10 cellular contexts compared by ENCODE assay signal in the genomic region with DNA sequence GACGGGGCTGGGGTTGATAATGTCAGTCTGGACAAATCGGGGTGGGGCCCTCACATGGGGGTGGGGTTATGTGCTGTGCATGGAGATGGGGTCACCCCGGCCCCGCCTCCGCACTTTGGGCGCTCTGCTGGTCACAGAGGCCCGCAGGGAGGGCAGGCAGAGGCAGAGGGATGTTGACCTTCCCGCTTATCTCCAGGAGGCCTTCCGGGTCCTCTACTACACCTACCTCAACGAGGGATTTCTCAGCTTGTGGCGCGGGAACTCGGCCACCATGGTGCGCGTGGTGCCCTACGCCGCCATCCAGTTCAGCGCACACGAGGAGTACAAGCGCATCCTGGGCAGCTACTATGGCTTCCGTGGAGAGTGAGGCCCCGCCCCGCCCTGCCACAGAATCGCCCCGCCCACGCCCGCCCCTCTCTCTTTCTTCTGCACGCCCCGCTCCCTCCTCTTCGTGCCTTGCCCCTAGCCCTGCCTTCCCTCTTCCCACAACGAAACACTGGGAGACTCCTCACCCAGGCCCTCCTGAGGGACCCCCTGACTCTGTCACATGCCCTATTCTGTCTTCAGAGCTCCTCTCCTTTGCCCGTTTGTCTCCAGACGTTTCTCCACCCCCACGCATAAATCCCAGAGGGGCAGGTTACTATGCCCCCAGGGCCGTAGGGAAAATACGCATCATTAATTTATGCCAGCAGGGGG. TPM values are rescaled to one million over a fixed set of nuclear protein-coding genes. Genes with fewer than 3 reads are reported as not detected.
A peak's percentile ranks its signal among the peaks of the same experiment; 100 is the strongest.
DNase-seq lines count a peak whose midpoint lies in the region; ATAC-seq, FAIRE-seq and TF ChIP-seq lines count a peak whose summit lies in the region.
"Had no signal": no experiment of that assay in that cellular context is flagged by ENCODE, and none has a peak within 500 bp of the region (broad histone marks: within the 10 kb centered on the region; RNA-seq: fewer than 3 reads in every experiment).

No MANE protein-coding gene starts in this region.

- H3K36me3 ChIP-seq in HUES48 (ENCODE audit: control insufficient read depth, insufficient read depth, low read length) = no peaks in the 10 kb centered on the region
- H3K36me3 ChIP-seq in HepG2 (replicated peaks in 1 of 2; ENCODE audit: control insufficient read depth in 1 of 2, insufficient read depth in 2 of 2, low read length in 2 of 2) = no peaks in the 10 kb centered on the region
- H3K36me3 ChIP-seq: SJSA1 had no signal

- H3K36me3 Mint-ChIP-seq in chondrocyte (ENCODE audit: low read depth) = peaks cover 2% of the 10 kb centered on the region
- peaks cover 11% of the 10 kb centered on the region for H3K36me3 Mint-ChIP-seq in T-cell

- H3K4me1 ChIP-seq in A549 (peaks cover 11% of the 10 kb centered on the region; the same call in 2 of the 3 replicates), HUES48 (ENCODE audit: control insufficient read depth, insufficient read depth, low read length) (peaks cover 14% of the 10 kb centered on the region), HepG2 (ENCODE audit: insufficient read depth, low read length) (peaks cover 65% of the 10 kb centered on the region)
- H3K4me1 ChIP-seq: SJSA1 had no signal

- H3K79me2 ChIP-seq in HepG2 (ENCODE audit: insufficient read depth, low read length) = no peaks in the 10 kb centered on the region

- H3K27me3 ChIP-seq in HUES48 (ENCODE audit: control insufficient read depth, insufficient read depth, low read length) = no peaks in the 10 kb centered on the region
- H3K27me3 ChIP-seq in HepG2 (ENCODE audit: control insufficient read depth in 1 of 2, insufficient read depth in 2 of 2, low read length in 2 of 2) = no peaks in the 10 kb centered on the region
- H3K27me3 ChIP-seq: SJSA1 had no signal

- peak overlapping the region; percentile 78; the same call in 1 of the 2 replicates for H3K9ac ChIP-seq in HUES48 (ENCODE audit: low read depth, low read length)
- peak overlapping the region; percentile 33; the same call in 1 of the 2 replicates for H3K9ac ChIP-seq in HepG2 (ENCODE audit: insufficient read depth, low read depth, low read length)

- H3K4me1 Mint-ChIP-seq in chondrocyte (ENCODE audit: low read depth) = peaks cover 24% of the 10 kb centered on the region
- peaks cover 5 to 7% (median 6%) of the 10 kb centered on the region in 3 donors for H3K4me1 Mint-ChIP-seq in T-cell

- H3K27ac Mint-ChIP-seq in chondrocyte (ENCODE audit: unreplicated experiment) = no peak overlapping the region
- H3K27ac Mint-ChIP-seq in T-cell = no peak overlapping the region
- H3K27ac Mint-ChIP-seq: naive B cell had no signal

- H2AFZ ChIP-seq in HepG2 (ENCODE audit: low read length) = no peak overlapping the region

- POLR2A ChIA-PET in A549 (lab: Yijun Ruan, JAX) (interaction anchor here (1.3 kb wide), 1 partner anchor 157 kb away, joined by 3 read pairs; no protein-coding TSS in a partner anchor), HepG2 (lab: Yijun Ruan, JAX) (interaction anchor here (0.6 to 1.7 kb wide), 3 partner anchors 10 to 87 kb away, joined by 3 to 4 read pairs (median 3); partner anchors contain the start of genes BORCS8 and RFXANK), T-cell (lab: Charles Lee) (no interaction called here)

- no peaks in the 10 kb centered on the region for H3K9me3 ChIP-seq in A549
- H3K9me3 ChIP-seq in HUES48 (ENCODE audit: control insufficient read depth, insufficient read depth, low read length) = no peaks in the 10 kb centered on the region
- no peaks in the 10 kb centered on the region for H3K9me3 ChIP-seq in HepG2 (ENCODE audit: low read length)
- H3K9me3 ChIP-seq: SJSA1 had no signal

- TF ChIP-seq EP300 in A549 (IDR thresholded peaks at IDR 0.05) (no peak), HepG2 (IDR thresholded peaks at IDR 0.05; ENCODE audit: low read depth in 2 of 2, low read length in 2 of 2) (no peak), HepG2 (CRISPR knock-in tag; IDR thresholded peaks at IDR 0.05; ENCODE audit: borderline replicate concordance) (no peak)

- H4K20me1 ChIP-seq in HepG2 (ENCODE audit: insufficient read depth, low read length) = no peaks in the 10 kb centered on the region

- H3K4me2 ChIP-seq in A549 (peak overlapping the region; percentile 95), HepG2 (ENCODE audit: low read depth, low read length) (peak overlapping the region; percentile 68)

- peak overlapping the region; percentile 73 to 74 for H3K27ac ChIP-seq in A549
- H3K27ac ChIP-seq in HUES48 (ENCODE audit: low read depth, low read length) = peak overlapping the region; percentile 88
- peak overlapping the region; percentile 46 for H3K27ac ChIP-seq in HepG2 (ENCODE audit: extremely low read length, insufficient read depth, low read length)
- H3K27ac ChIP-seq: SJSA1 had no signal

- no TSS peak for BruUV-seq in HepG2 (replicated peaks; lab: Mats Ljungman, UMichigan)

- H3K27me3 Mint-ChIP-seq in chondrocyte (ENCODE audit: low read depth) = no peaks in the 10 kb centered on the region
- H3K27me3 Mint-ChIP-seq in T-cell = no peaks in the 10 kb centered on the region
- H3K27me3 Mint-ChIP-seq: naive B cell had no signal

- ATAC-seq in A549 = peak; percentile 88 to 93
- ATAC-seq in HepG2 = peak; percentile 75
- ATAC-seq in T-cell (replicated peaks in 1 of 4) = no peak
- no peak for ATAC-seq in HG03469 (IDR thresholded peaks at IDR 0.05; ENCODE audit: unreplicated experiment)

- H3K4me3 Mint-ChIP-seq in chondrocyte (ENCODE audit: unreplicated experiment) (peak overlapping the region; percentile 66), T-cell (no peak overlapping the region)

- FAIRE-seq in A549 (lab: Jason Lieb, UNC) (no peak), HepG2 (lab: Jason Lieb, UNC) (no peak)

- intact Hi-C loops in HepG2 (cut with micrococcal nuclease; ENCODE audit: unreplicated experiment) = no loop called here

- CTCF ChIA-PET in A549 (lab: Yijun Ruan, JAX) = interaction anchor here (0.6 kb wide), 1 partner anchor 52 kb away, joined by 3 read pairs; no protein-coding TSS in a partner anchor
- CTCF ChIA-PET in HepG2 (lab: Yijun Ruan, JAX; ENCODE audit: low intra/inter-chr PET ratio, low total read pairs) = no interaction called here
- CTCF ChIA-PET in T-cell (lab: Charles Lee) = interaction anchor here in 1 of 2 donors (0.7 kb wide), 1 partner anchor 637 kb away, joined by 3 read pairs; no protein-coding TSS in a partner anchor

- no peaks in the 10 kb centered on the region for H3K9me3 Mint-ChIP-seq in chondrocyte (ENCODE audit: low read depth)
- H3K9me3 Mint-ChIP-seq in T-cell = no peaks in the 10 kb centered on the region
- H3K9me3 Mint-ChIP-seq: naive B cell had no signal

- TF ChIP-seq CTCF in A549 (IDR thresholded peaks at IDR 0.05) = no peak
- no peak for TF ChIP-seq CTCF in chondrocyte (IDR thresholded peaks at IDR 0.05)
- no peak for TF ChIP-seq CTCF in HepG2 (CRISPR knock-in tag; IDR thresholded peaks at IDR 0.05)

- H3K4me3 ChIP-seq in A549 = peak overlapping the region; percentile 47
- H3K4me3 ChIP-seq in HUES48 (ENCODE audit: low read depth, low read length) = peak overlapping the region; percentile 69
- peak overlapping the region in 2 of 3 experiments; percentile 37 to 50; a peak in 3 of 6 replicates for H3K4me3 ChIP-seq in HepG2 (replicated peaks in 1 of 3; ENCODE audit: insufficient read depth in 1 of 3, low read depth in 2 of 3, low read length in 3 of 3)
- H3K4me3 ChIP-seq: SJSA1 had no signal

- in situ Hi-C loops in HepG2 (cut with HindIII; ENCODE audit: extremely low pct_ligation_motif_present, low pct_unique_long_range_greater_than_20kb) (no loop called here), G401 (cut with HindIII; ENCODE audit: low sequenced_read_pairs) (no loop called here)

- WGBS in A549 (ENCODE audit: missing lambda C conversion rate) = 15% methylated on average over 13 of the region's 36 CpGs
- 70% methylated on average over 29 of the region's 36 CpGs for WGBS in HepG2 (ENCODE audit: low lambda C conversion rate)

- no peak for TF ChIP-seq RAD21 in A549 (conservative IDR thresholded peaks at IDR 0.05 in 1 of 2, IDR thresholded peaks at IDR 0.05 in 1 of 2)
- no peak for TF ChIP-seq RAD21 in HepG2 (CRISPR knock-in tag; IDR thresholded peaks at IDR 0.05)

- DNase-seq in A549 (ENCODE audit: low read depth in 1 of 2, low spot score in 1 of 2) (peak; percentile 48 to 72), chondrocyte (ENCODE audit: low spot score) (no peak), HepG2 (ENCODE audit: low spot score) (peak; percentile 48), G401 (ENCODE audit: low spot score) (no peak), T-cell (no peak)
- DNase-seq in central memory CD4-positive, alpha-beta T cell = no peak
- DNase-seq: naive B cell had no signal

- TF ChIP-seq POLR2A in A549 (IDR thresholded peaks at IDR 0.05; ENCODE audit: low read length) (peak; percentile 91), HepG2 (IDR thresholded peaks at IDR 0.05; ENCODE audit: insufficient read depth in 1 of 2, low read depth in 2 of 2, low read length in 2 of 2) (peak; percentile 41 to 63)

RNA-seq across cellular contexts. Expression of gene TMEM161A, which starts 32.8 kb away (rescaled TPM):
- polyA plus RNA-seq in A549 (2011; rRNA removed) = 18.3 and 19.3 TPM in 2 replicates
- polyA plus RNA-seq in A549 (2012; cell fraction: cytosol; rRNA removed) = 43.3 and 54.9 TPM in 2 replicates
- 141 and 184 TPM in 2 replicates for polyA plus RNA-seq in A549 (2012; cell fraction: nucleus; rRNA removed)
- 19.2 to 22.1 TPM (median 21.3 TPM) in 3 replicates for polyA plus RNA-seq in A549 (2017; fragmentation: RNase III; extraction: RNeasy Plus Mini Kit Qiagen cat#74134 plus additional on column Dnase treatment)
- 30.1 and 50.0 TPM in 2 replicates for polyA minus RNA-seq in A549 (2011; rRNA and poly(A)+ RNA removed)
- total RNA-seq in chondrocyte = 21.9 to 27.1 TPM (median 26.0 TPM) in 3 replicates
- 10.3 and 25.9 TPM in 2 replicates for total RNA-seq in HepG2 (2016; rRNA removed; fragmentation: Illumina TruSeq; extraction: Trizol)
- total RNA-seq in HepG2 (2016; cell fraction: cytosol; rRNA removed; fragmentation: Illumina TruSeq; extraction: Trizol; ENCODE audit: low read depth) = 8.7 and 12.1 TPM in 2 replicates
- total RNA-seq in HepG2 (2016; cell fraction: insoluble cytoplasmic fraction; rRNA removed; fragmentation: Illumina TruSeq; extraction: Trizol) = 7.7 and 28.3 TPM in 2 replicates
- 7.4 and 8.8 TPM in 2 replicates for total RNA-seq in HepG2 (2016; cell fraction: membrane; rRNA removed; fragmentation: Illumina TruSeq; extraction: Trizol)
- 36.6 and 39.6 TPM in 2 replicates for total RNA-seq in HepG2 (2016; cell fraction: nucleus; rRNA removed; fragmentation: Illumina TruSeq; extraction: Trizol)
- polyA plus RNA-seq in HepG2 (2011; rRNA removed) = 31.4 and 42.7 TPM in 2 replicates
- polyA plus RNA-seq in HepG2 (2011; cell fraction: cytosol; rRNA removed) = 22.8 and 35.4 TPM in 2 replicates
- 190 and 235 TPM in 2 replicates for polyA plus RNA-seq in HepG2 (2011; cell fraction: nucleus; rRNA removed)
- polyA plus RNA-seq in HepG2 (2012) = 15.9 and 23.9 TPM in 2 replicates
- 6.6 and 8.6 TPM in 2 replicates for polyA plus RNA-seq in HepG2 (2016; cell fraction: cytosol; fragmentation: Illumina TruSeq; extraction: Trizol; ENCODE audit: low read depth)
- polyA plus RNA-seq in HepG2 (2016; cell fraction: insoluble cytoplasmic fraction; fragmentation: Illumina TruSeq; extraction: Trizol; ENCODE audit: low read depth) = 8.4 and 9.9 TPM in 2 replicates
- polyA plus RNA-seq in HepG2 (2016; cell fraction: membrane; fragmentation: Illumina TruSeq; extraction: Trizol; ENCODE audit: low read depth) = 8.4 and 9.5 TPM in 2 replicates
- 56.7 and 60.0 TPM in 2 replicates for polyA plus RNA-seq in HepG2 (2016; cell fraction: nucleus; fragmentation: Illumina TruSeq; extraction: Trizol; ENCODE audit: insufficient read depth, low read depth)
- polyA minus RNA-seq in HepG2 (2011; rRNA and poly(A)+ RNA removed; ENCODE audit: low replicate concordance) = 88.8 and 105 TPM in 2 replicates
- polyA minus RNA-seq in HepG2 (2011; cell fraction: cytosol; rRNA and poly(A)+ RNA removed) = 24.3 and 32.2 TPM in 2 replicates
- 57.3 and 75.8 TPM in 2 replicates for polyA minus RNA-seq in HepG2 (2011; cell fraction: nucleus; rRNA and poly(A)+ RNA removed)
- 58.0 and 60.2 TPM in 2 replicates for total RNA-seq in G401 (2014; rRNA removed; shearing (Covaris generic))
- 10 to 100 TPM; 14.3 to 36.7 (median 34.4) TPM for total RNA-seq in T-cell

RNA-seq across cellular contexts. Expression of gene SLC25A42, which starts 41.7 kb away (rescaled TPM):
- polyA plus RNA-seq in A549 (2011; rRNA removed) = 0.85 and 0.92 TPM in 2 replicates
- 1.3 and 1.8 TPM in 2 replicates for polyA plus RNA-seq in A549 (2012; cell fraction: cytosol; rRNA removed)
- 4.5 and 4.8 TPM in 2 replicates for polyA plus RNA-seq in A549 (2012; cell fraction: nucleus; rRNA removed)
- 1.3 to 1.7 TPM (median 1.6 TPM) in 3 replicates for polyA plus RNA-seq in A549 (2017; fragmentation: RNase III; extraction: RNeasy Plus Mini Kit Qiagen cat#74134 plus additional on column Dnase treatment)
- 0.78 and 1.9 TPM in 2 replicates for polyA minus RNA-seq in A549 (2011; rRNA and poly(A)+ RNA removed)
- 8.2 to 13.0 TPM (median 8.9 TPM) in 3 replicates for total RNA-seq in chondrocyte
- total RNA-seq in HepG2 (2016; rRNA removed; fragmentation: Illumina TruSeq; extraction: Trizol) = 13.5 and 18.3 TPM in 2 replicates
- total RNA-seq in HepG2 (2016; cell fraction: cytosol; rRNA removed; fragmentation: Illumina TruSeq; extraction: Trizol; ENCODE audit: low read depth) = 7.8 and 11.9 TPM in 2 replicates
- total RNA-seq in HepG2 (2016; cell fraction: insoluble cytoplasmic fraction; rRNA removed; fragmentation: Illumina TruSeq; extraction: Trizol) = 11.8 and 19.3 TPM in 2 replicates
- total RNA-seq in HepG2 (2016; cell fraction: membrane; rRNA removed; fragmentation: Illumina TruSeq; extraction: Trizol) = 17.0 and 18.4 TPM in 2 replicates
- total RNA-seq in HepG2 (2016; cell fraction: nucleus; rRNA removed; fragmentation: Illumina TruSeq; extraction: Trizol) = 11.9 and 13.2 TPM in 2 replicates
- 12.8 and 13.0 TPM in 2 replicates for polyA plus RNA-seq in HepG2 (2011; rRNA removed)
- 9.1 and 13.2 TPM in 2 replicates for polyA plus RNA-seq in HepG2 (2011; cell fraction: cytosol; rRNA removed)
- polyA plus RNA-seq in HepG2 (2011; cell fraction: nucleus; rRNA removed) = 30.2 and 33.7 TPM in 2 replicates
- polyA plus RNA-seq in HepG2 (2012) = 8.4 and 11.8 TPM in 2 replicates
- 6.8 and 7.9 TPM in 2 replicates for polyA plus RNA-seq in HepG2 (2016; cell fraction: cytosol; fragmentation: Illumina TruSeq; extraction: Trizol; ENCODE audit: low read depth)
- 13.4 and 18.3 TPM in 2 replicates for polyA plus RNA-seq in HepG2 (2016; cell fraction: insoluble cytoplasmic fraction; fragmentation: Illumina TruSeq; extraction: Trizol; ENCODE audit: low read depth)
- polyA plus RNA-seq in HepG2 (2016; cell fraction: membrane; fragmentation: Illumina TruSeq; extraction: Trizol; ENCODE audit: low read depth) = 10.4 and 12.8 TPM in 2 replicates
- 30.3 and 30.4 TPM in 2 replicates for polyA plus RNA-seq in HepG2 (2016; cell fraction: nucleus; fragmentation: Illumina TruSeq; extraction: Trizol; ENCODE audit: insufficient read depth, low read depth)
- 2.5 and 24.9 TPM in 2 replicates for polyA minus RNA-seq in HepG2 (2011; rRNA and poly(A)+ RNA removed; ENCODE audit: low replicate concordance)
- polyA minus RNA-seq in HepG2 (2011; cell fraction: cytosol; rRNA and poly(A)+ RNA removed) = 5.7 and 5.9 TPM in 2 replicates
- polyA minus RNA-seq in HepG2 (2011; cell fraction: nucleus; rRNA and poly(A)+ RNA removed) = 7.7 and 8.0 TPM in 2 replicates
- total RNA-seq in G401 (2014; rRNA removed; shearing (Covaris generic)) = 2.3 and 3.0 TPM in 2 replicates
- total RNA-seq in T-cell = 10 to 100 TPM; 24.9 to 35.0 (median 30.5) TPM

Comparison
In these comparisons a context has a peak if more than half of its experiments do, and no peak if none do; other contexts are left out.
1. ATAC-seq: peak in A549 (2 of 2) and HepG2 (single experiment); none in T-cell (0 of 4) and HG03469 (single experiment).
2. DNase-seq: peak in A549 (2 of 2) and HepG2 (single experiment); none in chondrocyte (single experiment), central memory CD4-positive, alpha-beta T cell (single experiment), G401 (single experiment) and T-cell (0 of 34).
3. POLR2A ChIA-PET loops: an anchor here in A549 (1.3 kb wide) and HepG2 (0.6 to 1.7 kb wide); none called in T-cell.
4. Of the 38 proteins assayed by ChIP-seq in both HepG2 and A549: peak only in HepG2: ESRRA; only in A549: BCL3; in both: MAX, PHF8 and POLR2A; in neither: 32; mixed calls (peak in some experiments, not most) for 1.
5. Peak in every context shown above with its lines, with median percentiles within 50 percentile points of each other: H3K27ac ChIP-seq and H3K4me3 ChIP-seq.